In genomic region chr10:88253120-88253519, GRCh38 we compare ENCODE assay signal across 25 cellular contexts.
DNase-seq lines count a peak whose midpoint lies in the region; ATAC-seq, FAIRE-seq and TF ChIP-seq lines count a peak whose summit lies in the region.
"Had no signal": no experiment of that assay in that cellular context is flagged by ENCODE, and none has a peak within 500 bp of the region (broad histone marks: within the 10 kb centered on the region; RNA-seq: fewer than 3 reads in every experiment).

No MANE protein-coding gene starts in this region.

- H3K27me3 ChIP-seq in layer of hippocampus (ENCODE audit: control insufficient read depth, insufficient read depth, low read length) (no peaks in the 10 kb centered on the region), skeletal muscle tissue (ENCODE audit: control insufficient read depth in 3 of 3, insufficient read depth in 3 of 3, low read length in 3 of 3) (no peaks in the 10 kb centered on the region), right atrium auricular region (no peaks in the 10 kb centered on the region)
- H3K27me3 ChIP-seq: BLaER1 treated with 17β-estradiol and CSF1 and Interleukin-3, amounts not matched to agents 10 nM and 100 nM; MG63 had no signal

- H3K27ac ChIP-seq in A549 (peak overlapping the region in 1 of 2 experiments; percentile 74; a peak in 3 of 6 replicates), layer of hippocampus (ENCODE audit: low read depth, low read length) (peak overlapping the region; percentile 23), skeletal muscle tissue (ENCODE audit: low read depth, low read length) (peak overlapping the region; percentile 50), right atrium auricular region (no peak overlapping the region)
- H3K27ac ChIP-seq: BLaER1 treated with 17β-estradiol and CSF1 and Interleukin-3, amounts not matched to agents 10 nM and 100 nM; GM23248 had no signal

- H3K4me2 ChIP-seq in A549: peak overlapping the region; percentile 70; the same call in 2 of the 3 replicates
- H3K4me2 ChIP-seq: BLaER1 treated with 17β-estradiol and CSF1 and Interleukin-3, amounts not matched to agents 10 nM and 100 nM had no signal

- TF ChIP-seq EP300 in A549 (IDR thresholded peaks at IDR 0.05): no peak

- peak overlapping the region in 1 of 3 donors; percentile 23 for H3K9ac ChIP-seq in skeletal muscle tissue (ENCODE audit: low read depth in 1 of 3, low read length in 3 of 3)
- H3K9ac ChIP-seq: BLaER1 treated with 17β-estradiol and CSF1 and Interleukin-3, amounts not matched to agents 10 nM and 100 nM; GM23248 had no signal

- TF ChIP-seq RAD21 in A549 (conservative IDR thresholded peaks at IDR 0.05 in 1 of 2, IDR thresholded peaks at IDR 0.05 in 1 of 2): no peak

- H3K4me3 ChIP-seq in A549 (no peak overlapping the region), skeletal muscle tissue (ENCODE audit: low read length in 3 of 3) (no peak overlapping the region), right atrium auricular region (no peak overlapping the region)
- H3K4me3 ChIP-seq: BLaER1 treated with 17β-estradiol and CSF1 and Interleukin-3, amounts not matched to agents 10 nM and 100 nM; GM23248; K562; MG63 had no signal

- TF ChIP-seq POLR2A in A549 (IDR thresholded peaks at IDR 0.05; ENCODE audit: low read length): no peak

- ATAC-seq in A549 (no peak), GM19324 (IDR thresholded peaks at IDR 0.05; ENCODE audit: low FRiP score, unreplicated experiment) (no peak)
- ATAC-seq: HepG2, K562 had no signal

- 100% methylated on average over 2 of the region's 2 CpGs for WGBS in A549 (ENCODE audit: missing lambda C conversion rate)

- H3K4me1 ChIP-seq in A549 (peaks cover 19% of the 10 kb centered on the region), skeletal muscle tissue (ENCODE audit: control insufficient read depth in 3 of 3, insufficient read depth in 3 of 3, low read length in 3 of 3) (peaks cover 28 to 34% (median 31%) of the 10 kb centered on the region in 3 donors), right atrium auricular region (peaks cover 0 to 20% of the 10 kb centered on the region in 2 donors)
- H3K4me1 ChIP-seq: BLaER1 treated with 17β-estradiol and CSF1 and Interleukin-3, amounts not matched to agents 10 nM and 100 nM had no signal

- DNase-seq in A549 (ENCODE audit: low read depth in 1 of 2, low spot score in 1 of 2) (no peak), LHCN-M2 (ENCODE audit: low read depth) (peak; percentile 43), NCI-H510A (lab: John Stamatoyannopoulos, UW) (no peak), right atrium auricular region (ENCODE audit: low spot score) (no peak)
- DNase-seq: AML-193; CD4-positive, alpha-beta T cell; GM23248; H7; MG63; NCI-H187; NCI-H2081 treated with DMSO at 0.1 percent for 48 hours; NCI-H2171; NCI-H226; NCI-H510A treated with DMSO at 0.1 percent for 48 hours; NCI-H748 treated with DMSO at 0.1 percent for 48 hours; SHP77 treated with DMSO at 0.1 percent for 48 hours had no signal

- CTCF ChIA-PET in A549 (lab: Yijun Ruan, JAX): interaction anchor here (1.0 kb wide), 1 partner anchor 14 kb away, joined by 3 read pairs; no protein-coding TSS in a partner anchor

- H3K36me3 ChIP-seq in skeletal muscle tissue (ENCODE audit: control insufficient read depth in 3 of 3, insufficient read depth in 3 of 3, low read length in 3 of 3): no peaks in the 10 kb centered on the region
- no peaks in the 10 kb centered on the region for H3K36me3 ChIP-seq in right atrium auricular region
- H3K36me3 ChIP-seq: BLaER1 treated with 17β-estradiol and CSF1 and Interleukin-3, amounts not matched to agents 10 nM and 100 nM; MG63 had no signal

- H3K9me3 ChIP-seq in A549 (no peaks in the 10 kb centered on the region), skeletal muscle tissue (ENCODE audit: control insufficient read depth in 3 of 3, low read length in 3 of 3) (no peaks in the 10 kb centered on the region), right atrium auricular region (no peaks in the 10 kb centered on the region)
- H3K9me3 ChIP-seq: MG63 had no signal

- POLR2A ChIA-PET in A549 (lab: Yijun Ruan, JAX): interaction anchor here (0.8 kb wide), 1 partner anchor 390 kb away, joined by 3 read pairs; no protein-coding TSS in a partner anchor

- no peak for TF ChIP-seq CTCF in A549 (IDR thresholded peaks at IDR 0.05)
- TF ChIP-seq CTCF in right atrium auricular region (IDR thresholded peaks at IDR 0.05): no peak

- no peak for FAIRE-seq in A549 (lab: Jason Lieb, UNC)
- FAIRE-seq: A204.1, D721Med, G401.6, HepG2, K562 had no signal

TF ChIP-seq in A549, 52 proteins besides CTCF, POLR2A, EP300 and RAD21:
- TF ChIP-seq SREBF2 (IDR thresholded peaks at IDR 0.05) (no peak), HOXA7 (CRISPR knock-in tag; IDR thresholded peaks at IDR 0.05) (no peak), TP53 (CRISPR knock-in tag; IDR thresholded peaks at IDR 0.05) (no peak), HOXB5 (CRISPR knock-in tag; IDR thresholded peaks at IDR 0.05) (no peak), REST (IDR thresholded peaks at IDR 0.05) (no peak), ZNF302 (CRISPR knock-in tag; IDR thresholded peaks at IDR 0.05) (no peak)
- TF ChIP-seq, protein P1, sequence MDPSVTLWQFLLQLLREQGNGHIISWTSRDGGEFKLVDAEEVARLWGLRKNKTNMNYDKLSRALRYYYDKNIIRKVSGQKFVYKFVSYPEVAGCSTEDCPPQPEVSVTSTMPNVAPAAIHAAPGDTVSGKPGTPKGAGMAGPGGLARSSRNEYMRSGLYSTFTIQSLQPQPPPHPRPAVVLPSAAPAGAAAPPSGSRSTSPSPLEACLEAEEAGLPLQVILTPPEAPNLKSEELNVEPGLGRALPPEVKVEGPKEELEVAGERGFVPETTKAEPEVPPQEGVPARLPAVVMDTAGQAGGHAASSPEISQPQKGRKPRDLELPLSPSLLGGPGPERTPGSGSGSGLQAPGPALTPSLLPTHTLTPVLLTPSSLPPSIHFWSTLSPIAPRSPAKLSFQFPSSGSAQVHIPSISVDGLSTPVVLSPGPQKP (IDR thresholded peaks at IDR 0.05; ENCODE audit: low read depth, low read length): no peak
- TF ChIP-seq, protein P2, sequence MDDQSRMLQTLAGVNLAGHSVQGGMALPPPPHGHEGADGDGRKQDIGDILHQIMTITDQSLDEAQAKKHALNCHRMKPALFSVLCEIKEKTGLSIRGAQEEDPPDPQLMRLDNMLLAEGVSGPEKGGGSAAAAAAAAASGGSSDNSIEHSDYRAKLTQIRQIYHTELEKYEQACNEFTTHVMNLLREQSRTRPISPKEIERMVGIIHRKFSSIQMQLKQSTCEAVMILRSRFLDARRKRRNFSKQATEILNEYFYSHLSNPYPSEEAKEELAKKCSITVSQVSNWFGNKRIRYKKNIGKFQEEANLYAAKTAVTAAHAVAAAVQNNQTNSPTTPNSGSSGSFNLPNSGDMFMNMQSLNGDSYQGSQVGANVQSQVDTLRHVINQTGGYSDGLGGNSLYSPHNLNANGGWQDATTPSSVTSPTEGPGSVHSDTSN (IDR thresholded peaks at IDR 0.05): no peak

Comparison
In these comparisons a context has a peak if more than half of its experiments do, and no peak if none do; other contexts are left out.
1. H3K27ac ChIP-seq: peak in layer of hippocampus (single experiment) and skeletal muscle tissue (single experiment); none in right atrium auricular region (0 of 2).